ENCODE assay signal across 35 cellular contexts in the genomic region with DNA sequence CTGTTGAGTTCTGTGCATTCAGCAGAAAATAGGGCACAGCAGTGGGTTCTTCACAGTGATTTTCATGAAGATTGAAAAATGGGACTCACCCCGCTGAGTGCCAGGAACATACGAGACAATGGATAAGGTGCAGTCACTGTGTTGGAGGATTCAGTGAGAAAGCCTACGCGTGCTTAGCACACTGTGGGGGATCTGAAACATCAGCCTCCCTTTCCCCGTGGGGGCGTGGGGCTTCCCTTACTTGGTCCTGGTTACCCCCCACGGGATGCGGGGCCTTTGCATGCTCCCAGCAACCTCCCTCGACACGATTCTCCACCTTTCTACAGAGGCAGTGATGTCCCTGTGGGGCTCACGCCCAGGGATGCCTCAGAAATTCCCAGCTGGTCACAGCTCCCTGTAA.
"Had no signal": no experiment of that assay in that cellular context is flagged by ENCODE, and none has a peak within 500 bp of the region (broad histone marks: within the 10 kb centered on the region; RNA-seq: fewer than 3 reads in every experiment).

No MANE protein-coding gene starts in this region.

- DNase-seq: Karpas-422, Kasumi-1, MG63, MM.1S, MV-4-11, NCI-H1048, NCI-H1092, NCI-H1092 treated with DMSO at 0.1 percent for 48 hours, NCI-H1105, NCI-H1105 treated with DMSO at 0.1 percent for 48 hours, NCI-H1417, NCI-H1417 treated with DMSO at 0.1 percent for 48 hours, NCI-H1436, NCI-H1436 treated with DMSO at 0.1 percent for 48 hours, NCI-H146, NCI-H1694, NCI-H1694 treated with DMSO at 0.1 percent for 48 hours, NCI-H187, NCI-H187 treated with DMSO at 0.1 percent for 48 hours, NCI-H1930, NCI-H2029, NCI-H2029 treated with DMSO at 0.1 percent for 48 hours, NCI-H2081, NCI-H2081 treated with DMSO at 0.1 percent for 48 hours, NCI-H2107, NCI-H2171, NCI-H2171 treated with DMSO at 0.1 percent for 48 hours, NCI-H2227 treated with DMSO at 0.1 percent for 48 hours, NCI-H226, NCI-H345, NCI-H446, NCI-H446 treated with DMSO at 0.1 percent for 48 hours, NCI-H510A, NCI-H510A treated with DMSO at 0.1 percent for 48 hours, NCI-H524 had no signal

- H3K27me3 ChIP-seq: MG63 had no signal

- H3K4me3 ChIP-seq: MG63 had no signal

- H3K9me3 ChIP-seq: MG63 had no signal

- H3K36me3 ChIP-seq: MG63 had no signal
